Comparison of ENCODE assay signal across 9 cellular contexts in the genomic region with DNA sequence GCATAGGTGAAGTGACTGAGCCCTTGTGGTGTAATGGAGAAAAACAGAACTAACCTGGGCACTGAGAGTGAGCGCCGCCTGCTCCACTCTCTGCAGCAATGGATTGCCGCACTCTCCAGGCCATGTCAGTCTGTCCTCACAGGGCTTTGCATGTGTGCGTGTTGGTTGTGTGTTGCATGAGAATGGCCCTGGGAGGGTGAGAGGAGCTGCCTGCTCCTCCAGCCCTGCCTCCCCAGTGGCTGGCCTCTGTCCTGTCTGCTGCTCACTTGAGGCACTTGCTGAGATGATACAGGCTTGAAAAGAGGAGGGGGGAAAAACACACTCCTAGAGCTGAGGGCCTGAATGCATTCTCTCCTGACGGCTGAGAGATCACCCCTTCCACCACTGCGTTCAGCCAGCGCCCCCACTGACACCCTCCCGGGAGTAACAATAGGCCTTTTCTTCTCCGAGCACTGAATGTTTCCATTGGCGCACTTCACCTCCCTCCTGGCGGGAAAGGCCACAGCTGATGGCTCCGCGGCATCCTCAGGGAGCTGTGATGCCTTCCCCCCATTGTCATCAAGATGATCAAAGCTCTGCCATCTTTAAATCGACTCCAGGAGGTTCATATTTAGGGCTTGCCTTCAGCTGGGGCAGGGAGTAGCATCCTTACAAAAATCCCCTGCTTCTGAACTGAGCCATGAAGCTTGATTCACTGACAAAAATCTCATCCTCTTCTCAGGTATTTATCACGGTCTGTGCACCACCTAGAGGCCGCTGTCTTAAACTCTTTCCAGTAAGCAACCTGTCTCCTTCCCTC. TPM values are rescaled to one million over a fixed set of nuclear protein-coding genes. Genes with fewer than 3 reads are reported as not detected.
DNase-seq lines count a peak whose midpoint lies in the region; ATAC-seq, FAIRE-seq and TF ChIP-seq lines count a peak whose summit lies in the region.
"Had no signal": no experiment of that assay in that cellular context is flagged by ENCODE, and none has a peak within 500 bp of the region (broad histone marks: within the 10 kb centered on the region; RNA-seq: fewer than 3 reads in every experiment).

No MANE protein-coding gene starts in this region.

- peak; percentile 37 to 66 for DNase-seq in A549 (ENCODE audit: low read depth in 1 of 2, low spot score in 1 of 2)
- DNase-seq in GM12864 (ENCODE audit: low read depth) = peak; percentile 16
- DNase-seq in NCI-H748 treated with DMSO at 0.1 percent for 48 hours (lab: John Stamatoyannopoulos, UW) = peak; percentile 82
- peak; percentile 67 for DNase-seq in amniotic epithelial cell (ENCODE audit: low read depth)
- peak; percentile 21 for DNase-seq in hepatic stellate cell (ENCODE audit: low spot score)
- peak; percentile 75 for DNase-seq in renal cortical epithelial cell (ENCODE audit: low read depth)

- peak; percentile 84 to 88 for TF ChIP-seq RAD21 in A549 (conservative IDR thresholded peaks at IDR 0.05 in 1 of 2, IDR thresholded peaks at IDR 0.05 in 1 of 2)

- 60% methylated on average over 16 of the region's 16 CpGs for WGBS in A549 (ENCODE audit: missing lambda C conversion rate)

- no peak overlapping the region for H3K27ac ChIP-seq in A549

- CTCF ChIA-PET in A549 (lab: Yijun Ruan, JAX) = interaction anchor here (0.7 to 12.9 kb wide), 43 partner anchors 8 to 1256 kb away, joined by 3 to 254 read pairs (median 4); a partner anchor contains a TSS

- no peak for TF ChIP-seq POLR2A in A549 (IDR thresholded peaks at IDR 0.05; ENCODE audit: low read length)

- no peak for FAIRE-seq in A549 (lab: Jason Lieb, UNC)
- FAIRE-seq: endometrium had no signal

- no peak overlapping the region for H3K4me2 ChIP-seq in A549

- no peaks in the 10 kb centered on the region for H3K9me3 ChIP-seq in A549

- H3K4me1 ChIP-seq in A549 = no peaks in the 10 kb centered on the region

- H3K4me3 ChIP-seq in A549 = no peak overlapping the region
- H3K4me3 ChIP-seq in GM12864 (ENCODE audit: low read depth, low read length) = no peak overlapping the region

- ATAC-seq in A549 = peak; percentile 79 to 91
- peak; percentile 57 for ATAC-seq in HG03342 (IDR thresholded peaks at IDR 0.05; ENCODE audit: unreplicated experiment)
- ATAC-seq in GM19324 (IDR thresholded peaks at IDR 0.05; ENCODE audit: low FRiP score, unreplicated experiment) = no peak

- POLR2A ChIA-PET in A549 (lab: Yijun Ruan, JAX) = no interaction called here

- TF ChIP-seq EP300 in A549 (IDR thresholded peaks at IDR 0.05) = no peak

- TF ChIP-seq CTCF in A549 (IDR thresholded peaks at IDR 0.05) = peak; percentile 74
- peak; percentile 66 for TF ChIP-seq CTCF in GM12864 (IDR thresholded peaks at IDR 0.05; ENCODE audit: low read depth, low read length, missing control alignments)

TF ChIP-seq in A549, 52 proteins besides CTCF, POLR2A, EP300 and RAD21:
- TF ChIP-seq NR3C1 (IDR thresholded peaks at IDR 0.05) (no peak), ZNF302 (CRISPR knock-in tag; IDR thresholded peaks at IDR 0.05) (no peak), SMC3 (IDR thresholded peaks at IDR 0.05) (peak; percentile 81)
- TF ChIP-seq, protein P1, sequence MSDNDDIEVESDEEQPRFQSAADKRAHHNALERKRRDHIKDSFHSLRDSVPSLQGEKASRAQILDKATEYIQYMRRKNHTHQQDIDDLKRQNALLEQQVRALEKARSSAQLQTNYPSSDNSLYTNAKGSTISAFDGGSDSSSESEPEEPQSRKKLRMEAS (IDR thresholded peaks at IDR 0.05) = no peak
TF ChIP-seq in A549: peak in this region for 1.

RNA-seq across cellular contexts. Expression of a gene that starts 49.9 kb away (rescaled TPM):
- polyA plus RNA-seq in A549 (2011; rRNA removed) = not detected in 2 replicates
- polyA plus RNA-seq in A549 (2012; cell fraction: cytosol; rRNA removed) = not detected in 2 replicates
- not detected in 2 replicates for polyA plus RNA-seq in A549 (2012; cell fraction: nucleus; rRNA removed)
- polyA plus RNA-seq in A549 (2017; fragmentation: RNase III; extraction: RNeasy Plus Mini Kit Qiagen cat#74134 plus additional on column Dnase treatment) = not detected in 3 replicates
- not detected in 2 replicates for polyA minus RNA-seq in A549 (2011; rRNA and poly(A)+ RNA removed)
- 2.0 TPM in 1 of 2 replicates, not detected in the other for total RNA-seq in renal cortical epithelial cell

Comparison
In these comparisons a context has a peak if more than half of its experiments do, and no peak if none do; other contexts are left out.
1. DNase-seq: peak in every context shown above with its lines; median percentile 82 in NCI-H748 treated with DMSO at 0.1 percent for 48 hours; 75 in renal cortical epithelial cell; 67 in amniotic epithelial cell; 52 in A549; 21 in hepatic stellate cell; 16 in GM12864.